In the genomic region with DNA sequence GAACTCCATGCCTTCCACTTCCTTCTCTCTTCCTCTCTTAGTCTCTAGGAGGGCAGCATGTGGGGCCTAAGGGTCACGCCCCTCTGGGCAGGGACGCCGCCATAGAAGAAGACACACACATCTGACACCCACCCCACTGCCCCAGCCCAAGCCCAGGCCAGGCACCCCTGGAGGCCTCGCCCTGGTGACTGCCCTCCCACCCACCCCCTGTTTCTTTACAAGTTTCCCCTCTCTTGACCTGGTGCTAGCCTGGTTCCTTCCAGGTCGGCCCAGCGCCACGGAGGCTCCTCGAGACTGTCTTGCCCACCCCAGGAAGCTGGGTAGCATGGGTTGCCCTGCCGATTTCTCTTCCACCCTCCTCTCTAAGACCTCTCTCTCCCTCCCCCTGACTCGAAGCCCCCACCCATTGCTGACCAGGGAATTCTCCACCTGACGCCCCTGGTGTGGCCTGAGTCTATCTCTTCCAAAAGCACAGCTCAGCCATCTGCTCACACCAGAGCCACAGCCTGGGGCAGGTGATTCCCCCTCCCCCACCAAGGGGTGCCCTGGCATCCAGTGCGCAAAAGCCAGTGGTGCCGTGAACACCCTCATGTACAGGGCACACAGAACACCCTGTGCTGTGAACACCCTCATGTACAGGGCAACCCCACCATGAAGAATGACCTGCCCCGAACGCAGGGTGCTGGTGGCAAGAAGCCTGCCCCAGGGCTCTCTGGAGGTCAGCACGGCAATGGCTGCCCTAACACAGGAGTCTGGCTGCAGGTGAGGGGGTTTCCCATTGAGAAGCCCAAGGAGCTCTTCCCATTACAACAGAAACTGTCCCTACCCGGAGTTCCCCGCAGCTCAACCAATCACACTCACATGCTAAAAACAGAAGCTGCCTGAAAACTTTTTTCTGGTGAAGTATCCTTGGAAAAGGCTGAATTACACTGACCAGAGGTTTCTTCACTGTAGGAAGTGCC, we compare ENCODE assay signal across 1 cellular context.
TF ChIP-seq lines count a peak whose summit lies in the region.

No MANE protein-coding gene starts in this region.

TF ChIP-seq in H1, 55 proteins besides CTCF, POLR2A, EP300 and RAD21:
- TF ChIP-seq JUND (IDR thresholded peaks at IDR 0.05; ENCODE audit: low read length) (no peak), HDAC2 (IDR thresholded peaks at IDR 0.05; ENCODE audit: borderline replicate concordance in 1 of 2, low read depth in 2 of 2, low read length in 2 of 2) (no peak), YY1 (IDR thresholded peaks at IDR 0.05; ENCODE audit: low read depth, low read length) (0 out of 2 replicates have a peak, but pooled peaks have one; percentile 52), HDAC6 (IDR thresholded peaks at IDR 0.05; ENCODE audit: low read depth, low read length) (no peak), SIN3A (conservative IDR thresholded peaks at IDR 0.05 in 1 of 2, IDR thresholded peaks at IDR 0.05 in 1 of 2; ENCODE audit: low read depth in 1 of 2, low read length in 2 of 2) (no peak), CREB1 (IDR thresholded peaks at IDR 0.05) (no peak)
